Comparison of ENCODE assay signal across 8 cellular contexts in genomic region chr10:11824376-11824775, GRCh38. TPM values are rescaled to one million over a fixed set of nuclear protein-coding genes. Genes with fewer than 3 reads are reported as not detected.
A peak's percentile ranks its signal among the peaks of the same experiment; 100 is the strongest.
DNase-seq lines count a peak whose midpoint lies in the region; ATAC-seq and TF ChIP-seq lines count a peak whose summit lies in the region.

No MANE protein-coding gene starts in this region.

- ATAC-seq in right cardiac atrium (no peak), Right ventricle myocardium inferior (no peak), body of pancreas (no peak), HG02973 (IDR thresholded peaks at IDR 0.05; ENCODE audit: unreplicated experiment) (no peak), GM19467 (IDR thresholded peaks at IDR 0.05; ENCODE audit: unreplicated experiment) (no peak)

- 44% methylated on average over 6 of the region's 6 CpGs for WGBS in right cardiac atrium
- 13 to 16% methylated on average over 6 of the region's 6 CpGs for WGBS in body of pancreas, 2 donors
- 21% methylated on average over 6 of the region's 6 CpGs for WGBS in liver

- H3K27ac ChIP-seq in right cardiac atrium (ENCODE audit: low read length) = no peak overlapping the region
- peak overlapping the region in 3 of 4 donors; percentile 81 to 92 (median 89) for H3K27ac ChIP-seq in body of pancreas
- H3K27ac ChIP-seq in liver (ENCODE audit: low read depth in 1 of 2, low read length in 2 of 2) = peak overlapping the region; percentile 96
- H3K27ac ChIP-seq in vagina = no peak overlapping the region
- H3K27ac ChIP-seq in substantia nigra (ENCODE audit: low read depth, low read length, poor library complexity, severe bottlenecking) = no peak overlapping the region

- TF ChIP-seq POLR2A in body of pancreas (IDR thresholded peaks at IDR 0.05) = no peak
- no peak for TF ChIP-seq POLR2A in vagina (IDR thresholded peaks at IDR 0.05)

- H3K9ac ChIP-seq in liver (ENCODE audit: low read depth in 1 of 2, low read length in 2 of 2) = peak overlapping the region; percentile 61 to 99

- H3K27me3 ChIP-seq in right cardiac atrium (ENCODE audit: control insufficient read depth, insufficient read depth) = no peaks in the 10 kb centered on the region
- no peaks in the 10 kb centered on the region for H3K27me3 ChIP-seq in body of pancreas
- H3K27me3 ChIP-seq in liver (ENCODE audit: control insufficient read depth in 4 of 4, insufficient read depth in 4 of 4, low read length in 3 of 4) = no peaks in the 10 kb centered on the region
- H3K27me3 ChIP-seq in vagina = no peaks in the 10 kb centered on the region

- TF ChIP-seq RAD21 in liver (IDR thresholded peaks at IDR 0.05) = no peak

- intact Hi-C loops in right cardiac atrium (cut with DNase I) = no loop called here
- intact Hi-C loops in Right ventricle myocardium inferior (cut with DNase I) = no loop called here
- intact Hi-C loops in body of pancreas (cut with DNase I) = no loop called here
- intact Hi-C loops in vagina (cut with DNase I) = loop anchor here (5.0 kb wide), 1 partner anchor 972 kb away; no protein-coding TSS in a partner anchor

- TF ChIP-seq CTCF in body of pancreas (IDR thresholded peaks at IDR 0.05) = no peak
- TF ChIP-seq CTCF in liver (IDR thresholded peaks at IDR 0.05; ENCODE audit: low read depth, low read length, missing input control) = no peak
- TF ChIP-seq CTCF in vagina (IDR thresholded peaks at IDR 0.05) = no peak

- H3K4me3 ChIP-seq in right cardiac atrium (ENCODE audit: low read length) = peak overlapping the region; percentile 82
- H3K4me3 ChIP-seq in body of pancreas = peak overlapping the region in 1 of 2 donors; percentile 81
- H3K4me3 ChIP-seq in liver (ENCODE audit: low read depth in 1 of 3, low read length in 3 of 3) = peak overlapping the region; percentile 44 to 97 (median 82)
- H3K4me3 ChIP-seq in vagina = peak overlapping the region; percentile 50 to 63

- no peaks in the 10 kb centered on the region for H3K36me3 ChIP-seq in body of pancreas (replicated peaks in 1 of 2; ENCODE audit: insufficient read depth in 1 of 2, low read depth in 2 of 2)
- H3K36me3 ChIP-seq in liver (ENCODE audit: control insufficient read depth in 4 of 4, insufficient read depth in 3 of 4, low read depth in 1 of 4, low read length in 3 of 4) = no peaks in the 10 kb centered on the region
- no peaks in the 10 kb centered on the region for H3K36me3 ChIP-seq in vagina

- H3K9me3 ChIP-seq in right cardiac atrium (ENCODE audit: control insufficient read depth, low read length) (no peaks in the 10 kb centered on the region), body of pancreas (no peaks in the 10 kb centered on the region), liver (ENCODE audit: control insufficient read depth in 4 of 4, low read length in 3 of 4) (no peaks in the 10 kb centered on the region), vagina (no peaks in the 10 kb centered on the region)

- H3K4me1 ChIP-seq in right cardiac atrium (ENCODE audit: control insufficient read depth, insufficient read depth, low read length) (no peaks in the 10 kb centered on the region), body of pancreas (peaks cover 29% of the 10 kb centered on the region), liver (ENCODE audit: control insufficient read depth in 4 of 4, insufficient read depth in 4 of 4, low read length in 3 of 4) (peaks cover 9 to 39% (median 26%) of the 10 kb centered on the region in 4 donors), vagina (peaks cover 23% of the 10 kb centered on the region)

- DNase-seq in right cardiac atrium (no peak), Right ventricle myocardium inferior (ENCODE audit: missing footprints) (no peak), body of pancreas (no peak), vagina (ENCODE audit: extremely low spot score in 2 of 2) (no peak), substantia nigra (lab: John Stamatoyannopoulos, UW) (no peak)

TF ChIP-seq in liver, 16 proteins besides CTCF, POLR2A, EP300 and RAD21:
- TF ChIP-seq HNF4G (IDR thresholded peaks at IDR 0.05) (no peak), GABPA (IDR thresholded peaks at IDR 0.05 in 1 of 2, conservative IDR thresholded peaks at IDR 0.05 in 1 of 2) (no peak), REST (IDR thresholded peaks at IDR 0.05) (peak; percentile 83), NR2F2 (IDR thresholded peaks at IDR 0.05) (no peak), HNF4A (conservative IDR thresholded peaks at IDR 0.05) (no peak), JUND (IDR thresholded peaks at IDR 0.05) (no peak), RXRA (IDR thresholded peaks at IDR 0.05) (peak in 1 of 2 donors; percentile 41), TAF1 (conservative IDR thresholded peaks at IDR 0.05) (peak; percentile 99), YY1 (IDR thresholded peaks at IDR 0.05) (peak; percentile 80), EGR1 (IDR thresholded peaks at IDR 0.05; ENCODE audit: low read depth in 2 of 2) (no peak), FOXA2 (IDR thresholded peaks at IDR 0.05) (peak; percentile 71), ATF3 (IDR thresholded peaks at IDR 0.05) (no peak), MAX (IDR thresholded peaks at IDR 0.05) (no peak), SP1 (IDR thresholded peaks at IDR 0.05) (no peak), FOXA1 (IDR thresholded peaks at IDR 0.05) (peak; percentile 35), ZBTB33 (IDR thresholded peaks at IDR 0.05) (no peak)

RNA-seq across cellular contexts. Expression of gene PROSER2, which starts 1.2 kb away (rescaled TPM):
- total RNA-seq in right cardiac atrium (1 to 10 TPM; 1.5 to 2.2 (median 1.9) TPM), Right ventricle myocardium inferior (1.2 TPM), body of pancreas (10 to 100 TPM; 29.3 to 58.3 TPM), liver (10 to 100 TPM in 1 of 2 donors, 1 to 10 TPM in 1; 6.5 to 10.9 TPM), vagina (8.1 TPM)
- polyA plus RNA-seq in right cardiac atrium (0.72 TPM), liver (10 to 100 TPM in 1 of 2 donors, 1 to 10 TPM in 1; 9.0 to 24.9 TPM)

Comparison
In these comparisons a context has a peak if more than half of its experiments do, and no peak if none do; other contexts are left out.
1. H3K27ac ChIP-seq: peak in body of pancreas (3 of 4) and liver (2 of 2); none in right cardiac atrium (single experiment), vagina (single experiment) and substantia nigra (single experiment).